Comparison of ENCODE assay signal across 15 cellular contexts in the genomic region with DNA sequence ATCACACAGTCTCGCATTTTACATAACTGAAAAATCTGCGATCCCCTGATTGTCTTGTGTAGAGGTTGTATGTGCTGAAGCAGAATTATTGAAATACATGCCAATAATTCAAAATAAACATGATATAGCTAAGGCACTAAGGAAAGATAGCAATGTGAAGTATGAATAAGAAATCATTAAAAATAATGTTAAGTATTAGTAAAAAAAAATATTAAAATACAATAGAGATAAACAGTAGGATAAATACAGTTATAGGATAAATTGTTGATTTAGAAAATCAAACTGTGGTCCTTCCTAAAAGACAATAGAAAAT.
DNase-seq lines count a peak whose midpoint lies in the region; ATAC-seq and TF ChIP-seq lines count a peak whose summit lies in the region.
"Had no signal": no experiment of that assay in that cellular context is flagged by ENCODE, and none has a peak within 500 bp of the region (broad histone marks: within the 10 kb centered on the region; RNA-seq: fewer than 3 reads in every experiment).

No MANE protein-coding gene starts in this region.

- H3K27ac ChIP-seq in OCI-LY3 (ENCODE audit: low read length): no peak overlapping the region
- H3K27ac ChIP-seq in endodermal cell (ENCODE audit: low read depth, low read length): no peak overlapping the region
- H3K27ac ChIP-seq: cardiac muscle cell, heart left ventricle, parathyroid adenoma, Peyer's patch had no signal

- H3K4me2 ChIP-seq in OCI-LY3 (ENCODE audit: low read length): peak overlapping the region; percentile 86; the same call in 1 of the 2 replicates

- H3K9me3 Mint-ChIP-seq in Calu3 (ENCODE audit: low read depth, unreplicated experiment) (no peaks in the 10 kb centered on the region), endodermal cell (no peaks in the 10 kb centered on the region)
- no peaks in the 10 kb centered on the region for H3K9me3 Mint-ChIP-seq in natural killer cell treated with Interleukin-12 subunit alpha and Interleukin-12 subunit beta and Interleukin-15 and Interleukin-18, amount 100 ng/mL, for 72 hours
- H3K9me3 Mint-ChIP-seq: stimulated activated naive CD8-positive, alpha-beta T cell treated with anti-CD3 and anti-CD28 coated beads, Interleukin-15, amount 100 ng/mL, for 72 hours had no signal

- H3K4me1 ChIP-seq in OCI-LY3 (ENCODE audit: low read length): no peaks in the 10 kb centered on the region
- peaks cover 3% of the 10 kb centered on the region for H3K4me1 ChIP-seq in endodermal cell (ENCODE audit: control insufficient read depth, insufficient read depth, low read length)
- H3K4me1 ChIP-seq: Peyer's patch had no signal

- H4K20me1 ChIP-seq in OCI-LY3 (ENCODE audit: insufficient read depth, low read length): no peaks in the 10 kb centered on the region

- H3K4me3 ChIP-seq in OCI-LY3 (ENCODE audit: low read length): peak overlapping the region; percentile 80; the same call in 1 of the 2 replicates
- H3K4me3 ChIP-seq in endodermal cell (ENCODE audit: low read length): no peak overlapping the region
- H3K4me3 ChIP-seq: cardiac muscle cell, Peyer's patch had no signal

- peak overlapping the region; percentile 45 for H3K27ac Mint-ChIP-seq in Calu3 (ENCODE audit: unreplicated experiment)
- H3K27ac Mint-ChIP-seq in endodermal cell: no peak overlapping the region
- no peak overlapping the region for H3K27ac Mint-ChIP-seq in natural killer cell treated with Interleukin-12 subunit alpha and Interleukin-12 subunit beta and Interleukin-15 and Interleukin-18, amount 100 ng/mL, for 72 hours
- H3K27ac Mint-ChIP-seq: activated CD4-positive, alpha-beta T cell treated with anti-CD3 and anti-CD28 coated beads for 36 hours; stimulated activated naive CD8-positive, alpha-beta T cell treated with anti-CD3 and anti-CD28 coated beads, Interleukin-15, amount 100 ng/mL, for 72 hours had no signal

- H3K4me1 Mint-ChIP-seq in Calu3 (ENCODE audit: low read depth, unreplicated experiment) (peaks cover 20% of the 10 kb centered on the region), endodermal cell (peaks cover 11% of the 10 kb centered on the region)
- H3K4me1 Mint-ChIP-seq in natural killer cell treated with Interleukin-12 subunit alpha and Interleukin-12 subunit beta and Interleukin-15 and Interleukin-18, amount 100 ng/mL, for 72 hours (ENCODE audit: low read depth in 2 of 2): peaks cover 8 to 11% of the 10 kb centered on the region in 2 donors
- H3K4me1 Mint-ChIP-seq: stimulated activated naive CD8-positive, alpha-beta T cell treated with anti-CD3 and anti-CD28 coated beads, Interleukin-15, amount 100 ng/mL, for 72 hours had no signal

- no peaks in the 10 kb centered on the region for H3K27me3 ChIP-seq in OCI-LY3 (ENCODE audit: low read depth, low read length)
- H3K27me3 ChIP-seq in endodermal cell (ENCODE audit: control insufficient read depth, insufficient read depth, low read length, poor library complexity, severe bottlenecking): no peaks in the 10 kb centered on the region
- H3K27me3 ChIP-seq: cardiac muscle cell, heart left ventricle, Peyer's patch had no signal

- H3K36me3 ChIP-seq in OCI-LY3 (replicated peaks; ENCODE audit: low read depth, low read length): no peaks in the 10 kb centered on the region
- no peaks in the 10 kb centered on the region for H3K36me3 ChIP-seq in endodermal cell (ENCODE audit: control insufficient read depth, insufficient read depth, low read length)
- H3K36me3 ChIP-seq: cardiac muscle cell, heart left ventricle, Peyer's patch had no signal

- H3K9ac ChIP-seq in OCI-LY3 (ENCODE audit: low read length) (no peak overlapping the region), endodermal cell (ENCODE audit: extremely low read depth, low read length, poor library complexity, severe bottlenecking) (no peak overlapping the region)
- H3K9ac ChIP-seq: parathyroid adenoma had no signal

- intact Hi-C loops in Calu3 (cut with micrococcal nuclease; ENCODE audit: unreplicated experiment): loop anchor here (1.0 kb wide), 1 partner anchor 84 kb away; no protein-coding TSS in a partner anchor

- CTCF ChIA-PET in Calu3 (lab: Charles Lee): interaction anchor here (0.8 to 3.0 kb wide), 3 partner anchors 9 to 84 kb away, joined by 3 to 34 read pairs (median 4); no protein-coding TSS in a partner anchor

- WGBS in endodermal cell (ENCODE audit: insufficient coverage in 1 of 2, insufficient read length in 1 of 2), 2 experiments: 25% methylated on average over 2 of the region's 2 CpGs; no CpG with 5 or more reads in 1 of the 2 experiments

- no peaks in the 10 kb centered on the region for H3K79me2 ChIP-seq in OCI-LY3 (ENCODE audit: low read length)

- H3K27me3 Mint-ChIP-seq in Calu3 (ENCODE audit: unreplicated experiment): no peaks in the 10 kb centered on the region
- H3K27me3 Mint-ChIP-seq in endodermal cell (ENCODE audit: insufficient read depth): no peaks in the 10 kb centered on the region
- H3K27me3 Mint-ChIP-seq in natural killer cell treated with Interleukin-12 subunit alpha and Interleukin-12 subunit beta and Interleukin-15 and Interleukin-18, amount 100 ng/mL, for 72 hours: no peaks in the 10 kb centered on the region
- H3K27me3 Mint-ChIP-seq: activated CD4-positive, alpha-beta T cell treated with anti-CD3 and anti-CD28 coated beads for 36 hours; stimulated activated naive CD8-positive, alpha-beta T cell treated with anti-CD3 and anti-CD28 coated beads, Interleukin-15, amount 100 ng/mL, for 72 hours had no signal

- H3K9me3 ChIP-seq in OCI-LY3 (ENCODE audit: insufficient read depth, low read length) (no peaks in the 10 kb centered on the region), endodermal cell (ENCODE audit: control insufficient read depth, low read length) (no peaks in the 10 kb centered on the region)
- H3K9me3 ChIP-seq: Caco-2, heart left ventricle, Peyer's patch had no signal

- no TSS peak for BruUV-seq in Calu3 (replicated peaks; lab: Mats Ljungman, UMichigan)

- H2AFZ ChIP-seq in OCI-LY3 (ENCODE audit: low read depth, low read length): no peak overlapping the region
- H2AFZ ChIP-seq: parathyroid adenoma had no signal

- peak; percentile 11 for TF ChIP-seq CTCF in Calu3 (IDR thresholded peaks at IDR 0.05; ENCODE audit: unreplicated experiment)
- TF ChIP-seq CTCF in OCI-LY3 (IDR thresholded peaks at IDR 0.05; ENCODE audit: low read depth, low read length): no peak
- peak; percentile 19 for TF ChIP-seq CTCF in endodermal cell (conservative IDR thresholded peaks at IDR 0.05)

- H3K36me3 Mint-ChIP-seq in Calu3 (ENCODE audit: insufficient read depth, unreplicated experiment) (no peaks in the 10 kb centered on the region), endodermal cell (ENCODE audit: low read depth) (no peaks in the 10 kb centered on the region)
- H3K36me3 Mint-ChIP-seq in natural killer cell treated with Interleukin-12 subunit alpha and Interleukin-12 subunit beta and Interleukin-15 and Interleukin-18, amount 100 ng/mL, for 72 hours: no peaks in the 10 kb centered on the region

- DNase-seq in Calu3 (no peak), endodermal cell (no peak), kidney tubule cell (ENCODE audit: low spot score) (no peak), left lobe of liver (ENCODE audit: low spot score) (no peak)
- DNase-seq in natural killer cell treated with Interleukin-12 subunit alpha and Interleukin-12 subunit beta and Interleukin-15 and Interleukin-18, amount 100 ng/mL, for 72 hours (ENCODE audit: low spot score): no peak

- ATAC-seq in natural killer cell treated with Interleukin-12 subunit alpha and Interleukin-12 subunit beta and Interleukin-15 and Interleukin-18, amount 100 ng/mL, for 72 hours: no peak
- ATAC-seq in left lobe of liver (no peak), HG03342 (IDR thresholded peaks at IDR 0.05; ENCODE audit: unreplicated experiment) (no peak), GM21528 (IDR thresholded peaks at IDR 0.05; ENCODE audit: low FRiP score, unreplicated experiment) (no peak)

- H3K4me3 Mint-ChIP-seq in Calu3 (ENCODE audit: low read depth, unreplicated experiment) (peak overlapping the region; percentile 6), endodermal cell (no peak overlapping the region)
- peak overlapping the region; percentile 65 for H3K4me3 Mint-ChIP-seq in natural killer cell treated with Interleukin-12 subunit alpha and Interleukin-12 subunit beta and Interleukin-15 and Interleukin-18, amount 100 ng/mL, for 72 hours
